ENCODE assay signal across 1 cellular context in genomic region chr11:108647387-108647700, GRCh38.
TF ChIP-seq lines count a peak whose summit lies in the region.

No MANE protein-coding gene starts in this region.

TF ChIP-seq in GM23338, 12 proteins besides CTCF, POLR2A, EP300 and RAD21 (continued from another document):
- TF ChIP-seq REST (IDR thresholded peaks at IDR 0.05; ENCODE audit: unreplicated experiment) (no peak), NANOG (IDR thresholded peaks at IDR 0.05; ENCODE audit: borderline replicate concordance) (no peak), ZNF331 (CRISPR knock-in tag; IDR thresholded peaks at IDR 0.05; ENCODE audit: low read depth) (no peak), STAT1 (IDR thresholded peaks at IDR 0.05; ENCODE audit: unreplicated experiment) (no peak), ZNF462 (CRISPR knock-in tag; IDR thresholded peaks at IDR 0.05) (no peak)
